In genomic region chr6:25649611-25650010, GRCh38 we compare ENCODE assay signal across 20 cellular contexts. TPM values are rescaled to one million over a fixed set of nuclear protein-coding genes. Genes with fewer than 3 reads are reported as not detected.
"Had no signal": no experiment of that assay in that cellular context is flagged by ENCODE, and none has a peak within 500 bp of the region (broad histone marks: within the 10 kb centered on the region; RNA-seq: fewer than 3 reads in every experiment).

No MANE protein-coding gene starts in this region.

- H3K36me3 ChIP-seq: sigmoid colon had no signal

- H2AFZ ChIP-seq: hepatocyte had no signal

- H3K4me2 ChIP-seq: hepatocyte had no signal

- H3K4me3 Mint-ChIP-seq: naive thymus-derived CD4-positive, alpha-beta T cell; nephron progenitor cell had no signal

- H3K9me3 Mint-ChIP-seq: nephron progenitor cell had no signal

- H3K4me1 ChIP-seq: sigmoid colon had no signal

- H3K79me2 ChIP-seq: hepatocyte had no signal

- H3K4me3 ChIP-seq: hepatocyte, lung, sigmoid colon had no signal

- ATAC-seq: esophagus mucosa; left cardiac atrium; left ventricle myocardium superior; naive thymus-derived CD4-positive, alpha-beta T cell had no signal

- DNase-seq: effector memory CD4-positive, alpha-beta T cell; foreskin melanocyte; head of caudate nucleus; kidney; left cardiac atrium; left ventricle myocardium superior; mesenchymal stem cell; naive thymus-derived CD4-positive, alpha-beta T cell; nephron progenitor cell; sigmoid colon; small intestine; stimulated activated CD4-positive, alpha-beta T cell treated with anti-CD3 and anti-CD28 coated beads, Interleukin-12 subunit alpha, Interleukin-12 subunit beta, amount 100 ng/mL, for 4 hours; stimulated activated naive CD4-positive, alpha-beta T cell treated with Interleukin-2 at 50 U/mL for 16 hours; trophoblast cell had no signal

- H3K27ac Mint-ChIP-seq: naive thymus-derived CD4-positive, alpha-beta T cell; nephron progenitor cell had no signal

- H3K27ac ChIP-seq: hepatocyte, sigmoid colon had no signal

- H3K9me3 ChIP-seq: sigmoid colon had no signal

- H3K36me3 Mint-ChIP-seq: naive thymus-derived CD4-positive, alpha-beta T cell had no signal

RNA-seq across cellular contexts. Expression of gene SCGN, which starts 2.4 kb away (rescaled TPM):
- total RNA-seq: esophagus mucosa; fibroblast of lung; mononuclear cell; naive thymus-derived CD4-positive, alpha-beta T cell; pulmonary artery endothelial cell had no signal
- polyA plus RNA-seq: fibroblast of lung; naive thymus-derived CD4-positive, alpha-beta T cell had no signal
